In genomic region chr6:14028631-14029030, GRCh38 we compare ENCODE assay signal across 17 cellular contexts.
DNase-seq lines count a peak whose midpoint lies in the region; ATAC-seq and TF ChIP-seq lines count a peak whose summit lies in the region.
"Had no signal": no experiment of that assay in that cellular context is flagged by ENCODE, and none has a peak within 500 bp of the region (broad histone marks: within the 10 kb centered on the region; RNA-seq: fewer than 3 reads in every experiment).

No MANE protein-coding gene starts in this region.

- H3K4me1 ChIP-seq in BLaER1: peaks cover 67% of the 10 kb centered on the region
- peaks cover 7% of the 10 kb centered on the region for H3K4me1 ChIP-seq in IMR-90 (ENCODE audit: control insufficient read depth, insufficient read depth, low read length)
- H3K4me1 ChIP-seq in neuronal stem cell (ENCODE audit: control insufficient read depth in 2 of 2, insufficient read depth in 1 of 2, low read depth in 1 of 2, low read length in 2 of 2): peaks cover 0 to 11% of the 10 kb centered on the region in 2 donors
- H3K4me1 ChIP-seq in upper lobe of right lung: no peaks in the 10 kb centered on the region

- H3K4me3 Mint-ChIP-seq in activated naive CD4-positive, alpha-beta T cell treated with anti-CD3 and anti-CD28 coated beads for 36 hours: no peak overlapping the region
- H3K4me3 Mint-ChIP-seq: B cell; CD4-positive, alpha-beta memory T cell had no signal

- H2BK120ac ChIP-seq in IMR-90 (ENCODE audit: low read depth, low read length) (no peak overlapping the region), neuronal stem cell (ENCODE audit: low read depth, low read length) (no peak overlapping the region)

- H3K27ac ChIP-seq in BLaER1 (peak overlapping the region; percentile 76), IMR-90 (ENCODE audit: insufficient read depth, low read length) (no peak overlapping the region), neuronal stem cell (replicated peaks; ENCODE audit: low read length) (no peak overlapping the region), upper lobe of right lung (no peak overlapping the region)
- H3K27ac ChIP-seq: 22Rv1 had no signal

- H3K4me3 ChIP-seq in BLaER1: no peak overlapping the region
- H3K4me3 ChIP-seq in IMR-90 (ENCODE audit: insufficient read depth, low read depth, low read length): no peak overlapping the region
- no peak overlapping the region for H3K4me3 ChIP-seq in neuronal stem cell (ENCODE audit: low read length in 2 of 2)
- no peak overlapping the region for H3K4me3 ChIP-seq in upper lobe of right lung

- ATAC-seq in IMR-90 (ENCODE audit: low read depth) (no peak), upper lobe of right lung (no peak)
- ATAC-seq in stimulated activated naive CD8-positive, alpha-beta T cell treated with anti-CD3 and anti-CD28 coated beads, Interleukin-15, Interleukin-2, amounts not matched to agents 100 U/mL and 50 U/mL, for 24 hours: no peak

- H2AK5ac ChIP-seq in IMR-90 (ENCODE audit: low read depth, low read length) (0 out of 2 replicates have a peak overlapping the region, but pooled peaks have one; percentile 64), neuronal stem cell (ENCODE audit: low read depth, low read length) (no peak overlapping the region)

- POLR2A ChIA-PET in IMR-90 (lab: Charles Lee; ENCODE audit: unreplicated experiment): no interaction called here

- H4K8ac ChIP-seq in IMR-90 (ENCODE audit: low read depth in 2 of 2, low read length in 2 of 2) (no peak overlapping the region), neuronal stem cell (ENCODE audit: low read depth, low read length) (no peak overlapping the region)

- peaks cover 14% of the 10 kb centered on the region for H3K9me1 ChIP-seq in IMR-90 (ENCODE audit: insufficient read depth, low read length)

- H3K9me3 ChIP-seq in BLaER1 (peaks cover 3% of the 10 kb centered on the region), IMR-90 (ENCODE audit: control insufficient read depth, insufficient read depth, low read length) (no peaks in the 10 kb centered on the region), neuronal stem cell (replicated peaks in 1 of 2; ENCODE audit: control insufficient read depth in 2 of 2, insufficient read depth in 1 of 2, low read depth in 1 of 2, low read length in 2 of 2) (no peaks in the 10 kb centered on the region), upper lobe of right lung (no peaks in the 10 kb centered on the region)

- H3K27me3 Mint-ChIP-seq in activated naive CD4-positive, alpha-beta T cell treated with anti-CD3 and anti-CD28 coated beads for 36 hours (ENCODE audit: low read depth): peaks cover 12% of the 10 kb centered on the region

- no peaks in the 10 kb centered on the region for H3K36me3 Mint-ChIP-seq in activated naive CD4-positive, alpha-beta T cell treated with anti-CD3 and anti-CD28 coated beads for 36 hours (ENCODE audit: low read depth)
- H3K36me3 Mint-ChIP-seq: CD4-positive, alpha-beta memory T cell had no signal

- H3K14ac ChIP-seq in IMR-90 (replicated peaks; ENCODE audit: low read depth, low read length) (no peak overlapping the region), neuronal stem cell (ENCODE audit: low read length) (no peak overlapping the region)

- CTCF ChIA-PET in IMR-90 (lab: Yijun Ruan, JAX): no interaction called here
- CTCF ChIA-PET in activated naive CD4-positive, alpha-beta T cell treated with anti-CD3 and anti-CD28 coated beads for 36 hours (lab: Charles Lee): interaction anchor here (2.0 kb wide), 1 partner anchor 38 kb away, joined by 7 read pairs; no protein-coding TSS in a partner anchor

- in situ Hi-C loops in IMR-90 (cut with MboI; ENCODE audit: low sequenced_read_pairs): no loop called here

- H3K36me3 ChIP-seq in BLaER1 (no peaks in the 10 kb centered on the region), IMR-90 (ENCODE audit: control insufficient read depth, insufficient read depth, low read length) (no peaks in the 10 kb centered on the region), neuronal stem cell (replicated peaks in 1 of 2; ENCODE audit: control insufficient read depth in 2 of 2, insufficient read depth in 2 of 2, low read length in 2 of 2) (no peaks in the 10 kb centered on the region), upper lobe of right lung (no peaks in the 10 kb centered on the region)

- WGBS in IMR-90 (ENCODE audit: extremely low coverage in 2 of 2, insufficient read length in 1 of 2), 2 experiments: 90% methylated on average over 2 of the region's 8 CpGs; no CpG with 5 or more reads in 1 of the 2 experiments
- WGBS in neuronal stem cell (ENCODE audit: extremely low coverage in 2 of 2, insufficient read length in 2 of 2, insufficient replicate concordance in 1 of 2), 2 donors: no CpG with 5 or more reads among the region's 8 CpGs

- intact Hi-C loops in IMR-90 (cut with micrococcal nuclease): no loop called here
- intact Hi-C loops in upper lobe of right lung (cut with DNase I): no loop called here
- intact Hi-C loops in activated naive CD4-positive, alpha-beta T cell treated with anti-CD3 and anti-CD28 coated beads for 36 hours (cut with micrococcal nuclease): no loop called here

- dilution Hi-C loops in IMR-90 (cut with HindIII; ENCODE audit: low sequenced_read_pairs, unreplicated experiment): no loop called here

- H3K9ac ChIP-seq in BLaER1 (no peak overlapping the region), IMR-90 (ENCODE audit: low read depth, low read length) (no peak overlapping the region), neuronal stem cell (ENCODE audit: low read depth, low read length, poor library complexity) (no peak overlapping the region)

- H4K20me1 ChIP-seq in BLaER1 (no peaks in the 10 kb centered on the region), IMR-90 (ENCODE audit: insufficient read depth, low read length) (no peaks in the 10 kb centered on the region)

- TF ChIP-seq RAD21 in IMR-90 (IDR thresholded peaks at IDR 0.05; ENCODE audit: low read length): no peak

- TF ChIP-seq POLR2A in IMR-90 (IDR thresholded peaks at IDR 0.05; ENCODE audit: low read depth, low read length): no peak

- no peaks in the 10 kb centered on the region for H3K79me1 ChIP-seq in IMR-90 (ENCODE audit: low read depth in 1 of 2, low read length in 2 of 2)
- no peaks in the 10 kb centered on the region for H3K79me1 ChIP-seq in neuronal stem cell (ENCODE audit: low read depth, low read length)

- no peak overlapping the region for H2AK9ac ChIP-seq in IMR-90 (replicated peaks; ENCODE audit: low read depth, low read length, poor library complexity)

- no peak overlapping the region for H2BK20ac ChIP-seq in IMR-90 (ENCODE audit: low read depth, low read length)

- H3K4me1 Mint-ChIP-seq in activated naive CD4-positive, alpha-beta T cell treated with anti-CD3 and anti-CD28 coated beads for 36 hours (ENCODE audit: low read depth): no peaks in the 10 kb centered on the region
- H3K4me1 Mint-ChIP-seq: CD4-positive, alpha-beta memory T cell had no signal

- BruUV-seq in IMR-90 (replicated peaks; lab: Mats Ljungman, UMichigan): no TSS peak

- no peak overlapping the region for H2BK12ac ChIP-seq in neuronal stem cell (ENCODE audit: low read length)

- H3K23ac ChIP-seq in IMR-90 (ENCODE audit: low read depth, low read length): no peak overlapping the region
- H3K23ac ChIP-seq in neuronal stem cell (ENCODE audit: low read depth, low read length, poor library complexity): no peak overlapping the region

- H2BK5ac ChIP-seq in IMR-90 (ENCODE audit: low read depth, low read length, poor library complexity, severe bottlenecking) (no peak overlapping the region), neuronal stem cell (ENCODE audit: low read length) (no peak overlapping the region)

- H3K4me2 ChIP-seq in BLaER1 (peak overlapping the region; percentile 73), IMR-90 (ENCODE audit: low read depth, low read length) (no peak overlapping the region), neuronal stem cell (ENCODE audit: insufficient read depth, low read length, poor library complexity, severe bottlenecking) (no peak overlapping the region)

- H3K27ac Mint-ChIP-seq in activated naive CD4-positive, alpha-beta T cell treated with anti-CD3 and anti-CD28 coated beads for 36 hours: no peak overlapping the region
- H3K27ac Mint-ChIP-seq: B cell; CD4-positive, alpha-beta memory T cell had no signal

- H2BK15ac ChIP-seq in IMR-90 (ENCODE audit: low read depth, low read length) (no peak overlapping the region; the same call in 2 of the 3 replicates), neuronal stem cell (ENCODE audit: low read length) (no peak overlapping the region)

- no peaks in the 10 kb centered on the region for H3K27me3 ChIP-seq in BLaER1
- no peaks in the 10 kb centered on the region for H3K27me3 ChIP-seq in IMR-90 (ENCODE audit: control insufficient read depth, insufficient read depth, low read length)
- peaks cover 0 to 19% (median 0%) of the 10 kb centered on the region in 3 experiments for H3K27me3 ChIP-seq in neuronal stem cell (ENCODE audit: control insufficient read depth in 3 of 3, insufficient read depth in 3 of 3, low read depth in 1 of 3, low read length in 3 of 3)
- H3K27me3 ChIP-seq in upper lobe of right lung: no peaks in the 10 kb centered on the region

- no peak overlapping the region for H3K4ac ChIP-seq in IMR-90 (ENCODE audit: low read depth, low read length)
- no peak overlapping the region for H3K4ac ChIP-seq in neuronal stem cell (ENCODE audit: low read length)

- H3K18ac ChIP-seq in IMR-90 (ENCODE audit: low read depth, low read length): no peak overlapping the region
- peak overlapping the region; percentile 15 for H3K18ac ChIP-seq in neuronal stem cell (ENCODE audit: low read length)

- no peak overlapping the region for H4K5ac ChIP-seq in IMR-90 (ENCODE audit: low read depth, low read length)

- no peak overlapping the region for H4K91ac ChIP-seq in IMR-90 (ENCODE audit: insufficient read depth, low read depth, low read length)
- H4K91ac ChIP-seq in neuronal stem cell (ENCODE audit: low read depth, low read length, poor library complexity): no peak overlapping the region

- H2AFZ ChIP-seq in IMR-90 (replicated peaks; ENCODE audit: low read length, poor library complexity) (no peak overlapping the region), neuronal stem cell (ENCODE audit: low read length) (no peak overlapping the region)

- no peaks in the 10 kb centered on the region for H3K9me3 Mint-ChIP-seq in activated naive CD4-positive, alpha-beta T cell treated with anti-CD3 and anti-CD28 coated beads for 36 hours
- H3K9me3 Mint-ChIP-seq: CD4-positive, alpha-beta memory T cell had no signal

- no peak overlapping the region for H3K56ac ChIP-seq in IMR-90 (ENCODE audit: extremely low read depth, insufficient read depth, low read length)

- no peak for DNase-seq in IMR-90
- peak; percentile 68 for DNase-seq in cerebellar cortex (ENCODE audit: low spot score)
- DNase-seq in neuronal stem cell (ENCODE audit: low spot score): no peak
- DNase-seq in stimulated activated CD4-positive, alpha-beta T cell treated with anti-CD3 and anti-CD28 coated beads, Interleukin-2, amount 100 ng/mL, for 24 hours: no peak
- DNase-seq in upper lobe of right lung: no peak
- DNase-seq in stimulated activated naive CD8-positive, alpha-beta T cell treated with anti-CD3 and anti-CD28 coated beads, Interleukin-15, Interleukin-2, amounts not matched to agents 100 U/mL and 50 U/mL, for 24 hours: no peak
- DNase-seq in activated naive CD4-positive, alpha-beta T cell treated with anti-CD3 and anti-CD28 coated beads for 36 hours: no peak
- DNase-seq: Calu3; CD4-positive, alpha-beta memory T cell; COR-L47; DMS53; DMS79 treated with DMSO at 0.1 percent for 48 hours; H7; HCEC 1CT had no signal

- TF ChIP-seq CTCF in IMR-90 (conservative IDR thresholded peaks at IDR 0.05; ENCODE audit: low read depth, low read length) (no peak), upper lobe of right lung (IDR thresholded peaks at IDR 0.05) (no peak)
